ENCODE assay signal across 9 cellular contexts in the genomic region with DNA sequence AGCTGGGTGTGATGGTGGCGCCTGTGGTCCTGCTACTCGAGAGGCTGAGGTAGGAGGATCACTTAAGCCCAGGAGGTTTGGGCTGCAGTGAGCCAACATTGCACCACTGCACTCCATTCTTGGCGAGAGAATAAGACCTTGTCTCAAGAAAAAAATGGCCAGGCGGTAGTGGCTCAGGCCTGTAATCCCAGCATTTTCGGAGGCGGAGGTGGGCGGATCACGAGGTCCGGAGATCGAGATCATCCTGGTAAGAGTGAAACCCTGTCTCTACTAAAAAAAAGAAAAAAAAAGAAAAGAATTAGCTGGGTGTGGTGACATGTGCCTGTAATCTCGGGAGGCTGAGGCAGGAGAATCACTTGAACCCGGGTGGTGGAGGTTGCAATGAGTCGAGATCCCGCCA. TPM values are rescaled to one million over a fixed set of nuclear protein-coding genes. Genes with fewer than 3 reads are reported as not detected.
"Had no signal": no experiment of that assay in that cellular context is flagged by ENCODE, and none has a peak within 500 bp of the region (broad histone marks: within the 10 kb centered on the region; RNA-seq: fewer than 3 reads in every experiment).

No MANE protein-coding gene starts in this region.

- H3K4me2 ChIP-seq: GM23338 had no signal

- H3K4me1 ChIP-seq: HAP-1 had no signal

- ATAC-seq: GM23338, HCT116, HepG2 had no signal

- H3K27ac ChIP-seq: HL-60 had no signal

- H3K9me3 ChIP-seq: HAP-1 had no signal

- FAIRE-seq: HepG2 had no signal

- H2AFZ ChIP-seq: GM23338 had no signal

- DNase-seq: KG1 had no signal

- H3K4me3 ChIP-seq: GM23338, HAP-1 had no signal

RNA-seq across cellular contexts. Expression of gene ATAD3C, which starts 33.4 kb away (rescaled TPM):
- total RNA-seq: H4, HT1080 had no signal

RNA-seq across cellular contexts. Expression of gene VWA1, which starts 47.4 kb away (rescaled TPM):
- polyA plus RNA-seq: IgD-negative memory B cell had no signal

RNA-seq across cellular contexts. Expression of gene TMEM240, which starts 57.6 kb away (rescaled TPM):
- total RNA-seq: H4, HepG2 had no signal
- polyA plus RNA-seq: IgD-negative memory B cell had no signal
